Comparison of ENCODE assay signal across 9 cellular contexts in genomic region chr14:71400821-71401447, GRCh38.
A peak's percentile ranks its signal among the peaks of the same experiment; 100 is the strongest.
DNase-seq lines count a peak whose midpoint lies in the region; ATAC-seq and TF ChIP-seq lines count a peak whose summit lies in the region.
"Had no signal": no experiment of that assay in that cellular context is flagged by ENCODE, and none has a peak within 500 bp of the region (broad histone marks: within the 10 kb centered on the region; RNA-seq: fewer than 3 reads in every experiment).

No MANE protein-coding gene starts in this region.

- CTCF ChIA-PET in SK-N-SH (lab: Yijun Ruan, JAX): interaction anchor here (1.1 to 1.2 kb wide), 2 partner anchors 12 to 352 kb away, joined by 3 to 4 read pairs; no protein-coding TSS in a partner anchor

- no peak for TF ChIP-seq EP300 in SK-N-SH (IDR thresholded peaks at IDR 0.05; ENCODE audit: borderline replicate concordance in 1 of 2, low read depth in 1 of 2, low read length in 1 of 2)

- H3K27me3 Mint-ChIP-seq in activated CD4-positive, alpha-beta T cell treated with anti-CD3 and anti-CD28 coated beads, Interleukin-2, amount 10 ng/mL, durations not matched to agents 24 days and 14 days: no peaks in the 10 kb centered on the region
- no peaks in the 10 kb centered on the region for H3K27me3 Mint-ChIP-seq in effector memory CD8-positive, alpha-beta T cell

- H4K20me1 ChIP-seq in SK-N-SH (ENCODE audit: insufficient read depth) (no peaks in the 10 kb centered on the region), smooth muscle cell (ENCODE audit: low read depth) (peaks cover 88% of the 10 kb centered on the region)

- H3K27ac Mint-ChIP-seq in activated CD4-positive, alpha-beta T cell treated with anti-CD3 and anti-CD28 coated beads, Interleukin-2, amount 10 ng/mL, durations not matched to agents 24 days and 14 days: peak overlapping the region; percentile 76
- H3K27ac Mint-ChIP-seq in effector memory CD8-positive, alpha-beta T cell: peak overlapping the region in 1 of 2 donors; percentile 39

- H3F3A ChIP-seq in SK-N-SH (replicated peaks; ENCODE audit: insufficient read depth) (peaks cover 7% of the 10 kb centered on the region), smooth muscle cell (ENCODE audit: low read depth) (peaks cover 7% of the 10 kb centered on the region)

- peak overlapping the region; percentile 44 to 64 for H3K27ac ChIP-seq in SK-N-SH (ENCODE audit: low read depth in 2 of 2, low read length in 1 of 2)
- peak overlapping the region; percentile 37 for H3K27ac ChIP-seq in smooth muscle cell (ENCODE audit: low read depth)

- peak; percentile 66 for DNase-seq in activated CD4-positive, alpha-beta T cell treated with anti-CD3 and anti-CD28 coated beads, Interleukin-2, amount 10 ng/mL, durations not matched to agents 24 days and 14 days
- no peak for DNase-seq in activated CD4-positive, alpha-beta T cell treated with anti-CD3 and anti-CD28 coated beads, Interleukin-2, amount 50 U/mL, for 48 hours
- DNase-seq in SK-N-SH (no peak), smooth muscle cell (lab: John Stamatoyannopoulos, UW; ENCODE audit: unreplicated experiment) (no peak), middle frontal gyrus (ENCODE audit: extremely low spot score, low spot score) (no peak)
- no peak for DNase-seq in effector memory CD8-positive, alpha-beta T cell
- DNase-seq in activated CD4-positive, CD25-positive, alpha-beta regulatory T cell treated with anti-CD3 and anti-CD28 coated beads, Interleukin-2, amount 50 U/mL, for 72 hours: no peak
- DNase-seq: activated effector memory CD4-positive, alpha-beta T cell treated with Interleukin-2 at 50 U/mL for 16 hours had no signal

- peaks cover 12 to 26% of the 10 kb centered on the region in 2 experiments; a peak in 3 of 4 replicates for H3K4me1 ChIP-seq in SK-N-SH (ENCODE audit: control insufficient read depth in 1 of 2, insufficient read depth in 2 of 2, low read depth in 1 of 2, low read length in 1 of 2)
- peaks cover 9% of the 10 kb centered on the region for H3K4me1 ChIP-seq in smooth muscle cell (ENCODE audit: low read depth)

- H2AFZ ChIP-seq in SK-N-SH (ENCODE audit: low read depth) (peak overlapping the region; percentile 8; the same call in 1 of the 2 replicates), smooth muscle cell (ENCODE audit: low read depth) (no peak overlapping the region)

- no peaks in the 10 kb centered on the region for H3K36me3 ChIP-seq in SK-N-SH (replicated peaks in 1 of 2; ENCODE audit: control insufficient read depth in 1 of 2, insufficient read depth in 2 of 2, low read length in 1 of 2)
- no peaks in the 10 kb centered on the region for H3K36me3 ChIP-seq in smooth muscle cell (ENCODE audit: low read depth)

- H3K4me3 Mint-ChIP-seq in activated CD4-positive, alpha-beta T cell treated with anti-CD3 and anti-CD28 coated beads, Interleukin-2, amount 10 ng/mL, durations not matched to agents 24 days and 14 days: peak overlapping the region; percentile 42
- H3K4me3 Mint-ChIP-seq in effector memory CD8-positive, alpha-beta T cell: no peak overlapping the region

- no peak overlapping the region; a peak in 1 of 4 replicates for H3K4me3 ChIP-seq in SK-N-SH (ENCODE audit: low read depth in 2 of 2, low read length in 1 of 2)
- H3K4me3 ChIP-seq in smooth muscle cell: no peak overlapping the region

- intact Hi-C loops in activated CD4-positive, alpha-beta T cell treated with anti-CD3 and anti-CD28 coated beads, Interleukin-2, amount 10 ng/mL, durations not matched to agents 24 days and 14 days (cut with micrococcal nuclease): loop anchor here (5.0 kb wide), 1 partner anchor 79 kb away; the partner anchor contains the start of gene SIPA1L1

- H3K9me2 ChIP-seq in SK-N-SH: no peaks in the 10 kb centered on the region

- peaks cover 47% of the 10 kb centered on the region for H3K4me1 Mint-ChIP-seq in activated CD4-positive, alpha-beta T cell treated with anti-CD3 and anti-CD28 coated beads, Interleukin-2, amount 10 ng/mL, durations not matched to agents 24 days and 14 days
- H3K4me1 Mint-ChIP-seq in effector memory CD8-positive, alpha-beta T cell (ENCODE audit: low read depth in 2 of 2): peaks cover 11 to 22% of the 10 kb centered on the region in 2 donors

- H3K36me3 Mint-ChIP-seq in activated CD4-positive, alpha-beta T cell treated with anti-CD3 and anti-CD28 coated beads, Interleukin-2, amount 10 ng/mL, durations not matched to agents 24 days and 14 days (ENCODE audit: low read depth): peaks cover 19% of the 10 kb centered on the region
- peaks cover 3% of the 10 kb centered on the region for H3K36me3 Mint-ChIP-seq in effector memory CD8-positive, alpha-beta T cell (ENCODE audit: insufficient read depth)

- H3K4me2 ChIP-seq in SK-N-SH (peak overlapping the region; percentile 22), smooth muscle cell (peak overlapping the region; percentile 8)

- no peak for TF ChIP-seq RAD21 in SK-N-SH (IDR thresholded peaks at IDR 0.05; ENCODE audit: low read length)

- H3K9me3 ChIP-seq in SK-N-SH (no peaks in the 10 kb centered on the region), smooth muscle cell (replicated peaks; ENCODE audit: low read depth) (no peaks in the 10 kb centered on the region)

- POLR2A ChIA-PET in SK-N-SH (lab: Yijun Ruan, JAX): no interaction called here

- H3K27me3 ChIP-seq in SK-N-SH (ENCODE audit: insufficient read depth) (no peaks in the 10 kb centered on the region), smooth muscle cell (ENCODE audit: low read depth) (no peaks in the 10 kb centered on the region)

- no peaks in the 10 kb centered on the region for H3K9me3 Mint-ChIP-seq in activated CD4-positive, alpha-beta T cell treated with anti-CD3 and anti-CD28 coated beads, Interleukin-2, amount 10 ng/mL, durations not matched to agents 24 days and 14 days
- H3K9me3 Mint-ChIP-seq in effector memory CD8-positive, alpha-beta T cell: no peaks in the 10 kb centered on the region

- H3K9ac ChIP-seq in SK-N-SH (peak overlapping the region; percentile 30; the same call in 1 of the 2 replicates), smooth muscle cell (ENCODE audit: low read depth) (no peak overlapping the region)

- TF ChIP-seq CTCF in SK-N-SH (IDR thresholded peaks at IDR 0.05) (no peak), smooth muscle cell (IDR thresholded peaks at IDR 0.05; ENCODE audit: borderline replicate concordance, insufficient read depth, poor library complexity, severe bottlenecking) (no peak)

- H3K79me2 ChIP-seq in SK-N-SH (ENCODE audit: insufficient read depth) (peaks cover 81% of the 10 kb centered on the region), smooth muscle cell (ENCODE audit: low read depth) (peaks cover 84% of the 10 kb centered on the region)

- ATAC-seq in effector memory CD8-positive, alpha-beta T cell (replicated peaks): peak; percentile 33
- no peak for ATAC-seq in GM18870 (IDR thresholded peaks at IDR 0.05; ENCODE audit: unreplicated experiment)

- WGBS in SK-N-SH (ENCODE audit: low lambda C conversion rate): 48% methylated on average over 3 of the region's 3 CpGs
- 41% methylated on average over 3 of the region's 3 CpGs for WGBS in smooth muscle cell (ENCODE audit: low lambda C conversion rate)

TF ChIP-seq in SK-N-SH, 30 proteins besides CTCF, POLR2A, EP300 and RAD21 (continues in another document):
- TF ChIP-seq USF1 (IDR thresholded peaks at IDR 0.05; ENCODE audit: borderline replicate concordance, low read depth) (no peak), FOXJ3 (CRISPR knock-in tag; IDR thresholded peaks at IDR 0.05) (no peak), PBX3 (IDR thresholded peaks at IDR 0.05) (0 out of 2 replicates have a peak, but pooled peaks have one; percentile 7), SMC3 (IDR thresholded peaks at IDR 0.05; ENCODE audit: low read depth, low read length) (no peak), REST (IDR thresholded peaks at IDR 0.05; ENCODE audit: low read depth, low read length) (no peak), NFIC (IDR thresholded peaks at IDR 0.05; ENCODE audit: borderline replicate concordance) (no peak), TEAD4 (IDR thresholded peaks at IDR 0.05; ENCODE audit: borderline replicate concordance, insufficient read depth) (0 out of 2 replicates have a peak, but pooled peaks have one; percentile 2)
